In genomic region chr1:46095110-46095509, GRCh38 we compare ENCODE assay signal across 2 cellular contexts. TPM values are rescaled to one million over a fixed set of nuclear protein-coding genes. Genes with fewer than 3 reads are reported as not detected.
DNase-seq lines count a peak whose midpoint lies in the region; ATAC-seq, FAIRE-seq and TF ChIP-seq lines count a peak whose summit lies in the region.
"Not testable (repeated sequence)": the region's sequence is repeated elsewhere in the genome, so short reads cannot be mapped to it uniquely, and the experiment has no call there.

No MANE protein-coding gene starts in this region.

- not testable (repeated sequence) for FAIRE-seq in K562 (lab: Jason Lieb, UNC)

- TF ChIP-seq RAD21 in K562 (CRISPR knock-in tag; conservative IDR thresholded peaks at IDR 0.05 in 1 of 2, IDR thresholded peaks at IDR 0.05 in 1 of 2), result not testable (repeated sequence)

- H3K4me1 ChIP-seq in HEK293 (ENCODE audit: control insufficient read depth, insufficient read depth, low read length); K562 (replicated peaks in 1 of 2; ENCODE audit: control insufficient read depth in 2 of 2, insufficient read depth in 2 of 2, low read length in 2 of 2): not testable (repeated sequence)

- POLR2A ChIA-PET in HEK293 (lab: Yijun Ruan, JAX), result not testable (repeated sequence)
- POLR2A ChIA-PET in K562 (lab: Yijun Ruan, JAX), result interaction anchor here (1.7 kb wide), 1 partner anchor 11 kb away, joined by 4 read pairs; no protein-coding TSS in a partner anchor

- CTCF ChIA-PET in HEK293 (lab: Yijun Ruan, JAX); K562 (lab: Yijun Ruan, JAX; ENCODE audit: low intra/inter-chr PET ratio): not testable (repeated sequence)

- not testable (repeated sequence) for H3K27me3 ChIP-seq in K562 (ENCODE audit: control insufficient read depth in 2 of 2, insufficient read depth in 2 of 2, low read length in 2 of 2)

- not testable (repeated sequence) for H3K4me2 ChIP-seq in K562 (ENCODE audit: insufficient read depth, low read length)

- H3K9me1 ChIP-seq in K562 (ENCODE audit: control insufficient read depth, insufficient read depth, low read length), result not testable (repeated sequence)

- H3K9ac ChIP-seq in K562 (ENCODE audit: insufficient read depth in 1 of 2, low read depth in 2 of 2, low read length in 2 of 2), result not testable (repeated sequence)

- not testable (repeated sequence) for H3K9me3 ChIP-seq in HEK293 (ENCODE audit: control insufficient read depth, insufficient read depth, low read depth, low read length); K562 (replicated peaks; ENCODE audit: control insufficient read depth, insufficient read depth, low read depth, low read length)

- H3K4me3 ChIP-seq in HEK293 (ENCODE audit: low read depth, low read length); K562: not testable (repeated sequence)

- not testable (repeated sequence) for TF ChIP-seq CTCF in HEK293 (tag by site-specific recombination; IDR thresholded peaks at IDR 0.05); K562 (IDR thresholded peaks at IDR 0.05 in 2 of 3, conservative IDR thresholded peaks at IDR 0.05 in 1 of 3; ENCODE audit: insufficient read depth in 2 of 3, low read depth in 1 of 3, low read length in 3 of 3)

- not testable (repeated sequence) for TF ChIP-seq EP300 in K562 (IDR thresholded peaks at IDR 0.05; ENCODE audit: low read length)

- H3K27ac ChIP-seq in HEK293 (ENCODE audit: extremely low read depth, low read depth, low read length); K562 (ENCODE audit: extremely low read depth, low read depth, low read length): not testable (repeated sequence)

- 74% methylated on average over 3 of the region's 3 CpGs for WGBS in K562 (ENCODE audit: insufficient coverage, low coverage, missing lambda C conversion rate)

- in situ Hi-C loops in K562 (cut with MboI), result not testable (repeated sequence)

- H3K79me2 ChIP-seq in K562 (ENCODE audit: control insufficient read depth, insufficient read depth, low read length), result not testable (repeated sequence)

- intact Hi-C loops in K562 (cut with micrococcal nuclease), result not testable (repeated sequence)

- H3K36me3 ChIP-seq in HEK293 (ENCODE audit: control insufficient read depth in 2 of 2, insufficient read depth in 1 of 2, low read length in 2 of 2); K562 (ENCODE audit: control insufficient read depth, insufficient read depth, low read length): not testable (repeated sequence)

- not testable (repeated sequence) for TF ChIP-seq POLR2A in K562 (conservative IDR thresholded peaks at IDR 0.05)

- not testable (repeated sequence) for DNase-seq in K562 (ENCODE audit: extremely low read depth in 1 of 4, low spot score in 3 of 4)

- not testable (repeated sequence) for H2AFZ ChIP-seq in K562 (ENCODE audit: low read depth, low read length)

- H4K20me1 ChIP-seq in K562 (replicated peaks; ENCODE audit: control insufficient read depth, insufficient read depth, low read length), result not testable (repeated sequence)

- not testable (repeated sequence) for ATAC-seq in K562

- not testable (repeated sequence) for BruUV-seq in K562 (replicated peaks; lab: Mats Ljungman, UMichigan)

TF ChIP-seq in HEK293, 187 proteins besides CTCF, POLR2A, EP300 and RAD21:
- TF ChIP-seq ZNF146 (tag by site-specific recombination; IDR thresholded peaks at IDR 0.05), result peak; percentile 96
- TF ChIP-seq ZNF580 (tag by site-specific recombination; IDR thresholded peaks at IDR 0.05), result peak; percentile 57; the same call in 1 of the 2 replicates

TF ChIP-seq in K562, 482 proteins besides CTCF, POLR2A, EP300 and RAD21:
- TF ChIP-seq ZNF146 (CRISPR knock-in tag; IDR thresholded peaks at IDR 0.05; ENCODE audit: unreplicated experiment) (peak; percentile 98), RCOR1 (IDR thresholded peaks at IDR 0.05; ENCODE audit: borderline replicate concordance in 1 of 2, low read depth in 2 of 2, low read length in 2 of 2) (0 out of 4 replicates have a peak, but pooled peaks of 1 of the 2 experiments have one; percentile 7), BCOR (IDR thresholded peaks at IDR 0.05) (peak; percentile 78), RBM25 (IDR thresholded peaks at IDR 0.05; ENCODE audit: low read depth, low read length, severe bottlenecking) (peak; percentile 33), KDM1A (IDR thresholded peaks at IDR 0.05) (peak in 1 of 2 experiments; percentile 43; a peak in 1 of 4 replicates)

RNA-seq across cellular contexts. Expression of gene PIK3R3, which starts 37.3 kb away (rescaled TPM):
- total RNA-seq in K562 (2011; cell fraction: chromatin; rRNA removed; ENCODE audit: low replicate concordance), result 4.0 and 7.6 TPM in 2 replicates
- total RNA-seq in K562 (2011; cell fraction: nucleolus; rRNA removed), result 2.3 and 3.6 TPM in 2 replicates
- total RNA-seq in K562 (2011; cell fraction: nucleoplasm; rRNA removed), result 6.5 and 7.6 TPM in 2 replicates
- total RNA-seq in K562 (2014; rRNA removed) (3.3 and 4.3 TPM in 2 replicates), K562 (2014; rRNA removed; fragmentation: Illumina TruSeq; extraction: Trizol) (5.7 and 6.0 TPM in 2 replicates), K562 (2015; rRNA removed; fragmentation: Illumina TruSeq; extraction: Trizol) (6.7 and 7.7 TPM in 2 replicates), K562 (2021) (6.1 and 6.2 TPM in 2 replicates)
- polyA plus RNA-seq in K562 (2011; rRNA removed) (5.4 and 5.5 TPM in 2 replicates), K562 (2014; fragmentation: Illumina TruSeq; extraction: Trizol) (4.0 and 4.6 TPM in 2 replicates), K562 (2014; fragmentation: Nextera tagmentation; extraction: Ambion mirVana) (1 to 10 TPM; 1.4 to 2.2 TPM), K562 (2014; rRNA removed) (2.7 and 3.1 TPM in 2 replicates)
- polyA plus RNA-seq in K562 (2011; cell fraction: cytosol; rRNA removed), result 1.8 and 3.9 TPM in 2 replicates
- 2.7 and 4.7 TPM in 2 replicates for polyA plus RNA-seq in K562 (2011; cell fraction: nucleus; rRNA removed)
- polyA plus RNA-seq in K562 (2012), result 2.0 and 3.8 TPM in 2 replicates
- 8.1 and 13.0 TPM in 2 replicates for polyA minus RNA-seq in K562 (2011; rRNA and poly(A)+ RNA removed)
- polyA minus RNA-seq in K562 (2011; cell fraction: cytosol; rRNA and poly(A)+ RNA removed), result 3.2 and 3.5 TPM in 2 replicates
- polyA minus RNA-seq in K562 (2011; cell fraction: nucleus; rRNA and poly(A)+ RNA removed), result 1.6 and 4.8 TPM in 2 replicates
